20 cellular contexts compared by ENCODE assay signal in the genomic region with DNA sequence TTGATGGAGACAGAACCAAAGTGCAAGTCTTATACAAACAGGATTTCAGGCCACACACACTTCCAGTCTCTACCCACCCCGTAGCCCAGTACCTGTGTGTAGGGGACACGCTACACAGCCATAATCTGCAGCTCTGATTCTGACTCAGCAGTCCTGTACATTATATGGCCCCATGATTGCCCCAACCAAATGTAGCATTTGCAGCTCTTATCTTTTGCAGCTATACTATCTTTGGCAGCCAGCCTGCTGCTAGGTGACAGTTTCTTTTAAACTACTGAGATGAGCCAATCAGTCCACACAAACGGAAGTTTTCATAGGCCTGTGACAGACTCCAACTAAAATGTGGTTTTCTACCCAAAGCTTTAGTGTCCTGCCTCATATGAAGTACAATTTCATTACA.
"Had no signal": no experiment of that assay in that cellular context is flagged by ENCODE, and none has a peak within 500 bp of the region (broad histone marks: within the 10 kb centered on the region; RNA-seq: fewer than 3 reads in every experiment).

No MANE protein-coding gene starts in this region.

- H3K36me3 ChIP-seq: left ventricle myocardium inferior, neutrophil, ovary, prostate gland, thoracic aorta, upper lobe of left lung had no signal

- H3K4me1 ChIP-seq: left ventricle myocardium inferior, prostate gland, upper lobe of left lung had no signal

- H3K4me3 ChIP-seq: left ventricle myocardium inferior, ovary, prostate gland, thoracic aorta, upper lobe of left lung had no signal

- H3K4me3 Mint-ChIP-seq: activated CD4-positive, alpha-beta memory T cell treated with anti-CD3 and anti-CD28 coated beads for 36 hours; activated naive CD8-positive, alpha-beta T cell treated with anti-CD3 and anti-CD28 coated beads, Interleukin-2, amount 50 U/mL, for 24 hours; natural killer cell treated with Interleukin-12 subunit alpha and Interleukin-12 subunit beta and Interleukin-15 and Interleukin-18, amount 100 ng/mL, for 72 hours; T-cell had no signal

- H3K27ac ChIP-seq: left ventricle myocardium inferior, neutrophil, ovary, prostate gland, thoracic aorta, upper lobe of left lung had no signal

- H3K36me3 Mint-ChIP-seq: activated CD4-positive, alpha-beta memory T cell treated with anti-CD3 and anti-CD28 coated beads for 36 hours; natural killer cell treated with Interleukin-12 subunit alpha and Interleukin-12 subunit beta and Interleukin-15 and Interleukin-18, amount 100 ng/mL, for 72 hours; T-cell had no signal

- H3K27me3 Mint-ChIP-seq: activated CD4-positive, alpha-beta memory T cell treated with anti-CD3 and anti-CD28 coated beads for 36 hours; activated naive CD8-positive, alpha-beta T cell treated with anti-CD3 and anti-CD28 coated beads, Interleukin-2, amount 50 U/mL, for 24 hours; natural killer cell treated with Interleukin-12 subunit alpha and Interleukin-12 subunit beta and Interleukin-15 and Interleukin-18, amount 100 ng/mL, for 72 hours; T-cell had no signal

- H3K4me1 Mint-ChIP-seq: activated naive CD8-positive, alpha-beta T cell treated with anti-CD3 and anti-CD28 coated beads, Interleukin-2, amount 50 U/mL, for 24 hours; T-cell had no signal

- H3K9me3 ChIP-seq: left ventricle myocardium inferior, neutrophil, ovary, prostate gland, thoracic aorta, upper lobe of left lung had no signal

- H3K27me3 ChIP-seq: neutrophil, ovary, upper lobe of left lung had no signal

- ATAC-seq: activated naive CD8-positive, alpha-beta T cell treated with anti-CD3 and anti-CD28 coated beads, Interleukin-2, amount 50 U/mL, for 24 hours; natural killer cell treated with Interleukin-12 subunit alpha and Interleukin-12 subunit beta and Interleukin-15 and Interleukin-18, amount 100 ng/mL, for 72 hours; T-cell had no signal

- H3K27ac Mint-ChIP-seq: activated CD4-positive, alpha-beta memory T cell treated with anti-CD3 and anti-CD28 coated beads for 36 hours; activated naive CD8-positive, alpha-beta T cell treated with anti-CD3 and anti-CD28 coated beads, Interleukin-2, amount 50 U/mL, for 24 hours; natural killer cell treated with Interleukin-12 subunit alpha and Interleukin-12 subunit beta and Interleukin-15 and Interleukin-18, amount 100 ng/mL, for 72 hours; T-cell had no signal

- DNase-seq: activated CD4-positive, alpha-beta memory T cell treated with anti-CD3 and anti-CD28 coated beads for 36 hours; activated CD4-positive, alpha-beta T cell treated with anti-CD3 and anti-CD28 coated beads for 48 hours; activated gamma-delta T cell; activated naive CD4-positive, alpha-beta T cell treated with anti-CD3 and anti-CD28 coated beads, Interleukin-2, amount 50 U/mL, for 16 hours; activated naive CD8-positive, alpha-beta T cell treated with anti-CD3 and anti-CD28 coated beads, Interleukin-2, amount 50 U/mL, for 24 hours; effector CD4-positive, alpha-beta T cell; foreskin fibroblast; hippocampal formation; kidney glomerular epithelial cell; left ventricle myocardium inferior; midbrain; ovary; stimulated activated CD4-positive, alpha-beta T cell treated with anti-CD3 and anti-CD28 coated beads, Interleukin-4, amount 100 ng/mL, for 24 hours; stimulated activated naive CD4-positive, alpha-beta T cell treated with Interleukin-2 at 50 U/mL for 16 hours; T-cell; upper lobe of left lung had no signal
